ENCODE assay signal across 14 cellular contexts in genomic region chr7:133016629-133017028, GRCh38.
DNase-seq lines count a peak whose midpoint lies in the region; ATAC-seq and TF ChIP-seq lines count a peak whose summit lies in the region.
"Had no signal": no experiment of that assay in that cellular context is flagged by ENCODE, and none has a peak within 500 bp of the region (broad histone marks: within the 10 kb centered on the region; RNA-seq: fewer than 3 reads in every experiment).

No MANE protein-coding gene starts in this region.

- peaks cover 3% of the 10 kb centered on the region; the same call in 1 of the 2 replicates for H3K79me2 ChIP-seq in H9 (ENCODE audit: insufficient read depth, low read length)

- no CpG with 5 or more reads among the region's 4 CpGs for WGBS in H9 (ENCODE audit: extremely low coverage, insufficient read length, low lambda C conversion rate)

- H2BK12ac ChIP-seq in H9 (ENCODE audit: insufficient read length, low read depth, low read length): no peak overlapping the region

- no peak overlapping the region for H3K14ac ChIP-seq in H9 (ENCODE audit: insufficient read depth, low read length)

- H3K79me1 ChIP-seq in H9 (ENCODE audit: insufficient read depth, low read depth, low read length, poor library complexity, severe bottlenecking): peaks cover 3% of the 10 kb centered on the region

- H3K4me1 Mint-ChIP-seq in H9: peaks cover 15 to 22% of the 10 kb centered on the region in 2 experiments
- H3K4me1 Mint-ChIP-seq in osteocyte (ENCODE audit: unreplicated experiment): peaks cover 39% of the 10 kb centered on the region
- peaks cover 4% of the 10 kb centered on the region for H3K4me1 Mint-ChIP-seq in activated T-helper 17 cell treated with anti-CD3 and anti-CD28 coated beads, Interleukin-2, amount 50 U/mL, for 72 hours

- no peak overlapping the region for H2AK5ac ChIP-seq in H9 (ENCODE audit: insufficient read length, low read length)

- H2BK15ac ChIP-seq in H9 (ENCODE audit: low read depth, low read length): no peak overlapping the region; the same call in 1 of the 2 replicates

- H3K9ac ChIP-seq in H9 (ENCODE audit: extremely low read depth, insufficient read length, low read length): no peak overlapping the region

- H2AFZ ChIP-seq in H9 (ENCODE audit: low read length): no peak overlapping the region

- H3K27me3 ChIP-seq in H9 (ENCODE audit: insufficient read depth, low read length): no peaks in the 10 kb centered on the region
- H3K27me3 ChIP-seq: BE2C had no signal

- H3K27ac ChIP-seq in H9 (ENCODE audit: insufficient read length, low read depth, low read length): no peak overlapping the region
- H3K27ac ChIP-seq: C4-2B had no signal

- H3K27me3 Mint-ChIP-seq in H9 (ENCODE audit: low read depth) (no peaks in the 10 kb centered on the region), osteocyte (ENCODE audit: unreplicated experiment) (no peaks in the 10 kb centered on the region)
- H3K27me3 Mint-ChIP-seq in activated T-helper 17 cell treated with anti-CD3 and anti-CD28 coated beads, Interleukin-2, amount 50 U/mL, for 72 hours: no peaks in the 10 kb centered on the region
- H3K27me3 Mint-ChIP-seq: CD4-positive, alpha-beta memory T cell had no signal

- no peak overlapping the region for H3K4ac ChIP-seq in H9 (ENCODE audit: low read depth, low read length)

- H3K4me3 Mint-ChIP-seq in H9 (no peak overlapping the region), osteocyte (ENCODE audit: unreplicated experiment) (no peak overlapping the region)
- H3K4me3 Mint-ChIP-seq in activated T-helper 17 cell treated with anti-CD3 and anti-CD28 coated beads, Interleukin-2, amount 50 U/mL, for 72 hours: no peak overlapping the region
- H3K4me3 Mint-ChIP-seq: CD4-positive, alpha-beta memory T cell had no signal

- peak overlapping the region; percentile 65 for H2BK5ac ChIP-seq in H9 (ENCODE audit: insufficient read length, low read length)

- no peak overlapping the region for H3K23ac ChIP-seq in H9 (ENCODE audit: insufficient read length, low read depth, low read length)

- H3K36me3 Mint-ChIP-seq in H9 (ENCODE audit: insufficient read depth in 1 of 3, low read depth in 3 of 3) (peaks cover 0 to 4% (median 0%) of the 10 kb centered on the region in 3 experiments; a peak in 2 of 7 replicates), osteocyte (ENCODE audit: unreplicated experiment) (peaks cover 3% of the 10 kb centered on the region)
- H3K36me3 Mint-ChIP-seq in activated T-helper 17 cell treated with anti-CD3 and anti-CD28 coated beads, Interleukin-2, amount 50 U/mL, for 72 hours (ENCODE audit: low read depth): peaks cover 21% of the 10 kb centered on the region

- H4K91ac ChIP-seq in H9 (ENCODE audit: insufficient read length, low read depth, low read length): no peak overlapping the region

- H4K5ac ChIP-seq in H9 (ENCODE audit: insufficient read length, low read depth, low read length): no peak overlapping the region

- H3K4me1 ChIP-seq in H9 (ENCODE audit: insufficient read depth, low read length): peaks cover 7% of the 10 kb centered on the region
- H3K4me1 ChIP-seq: BE2C had no signal

- ATAC-seq in activated T-helper 17 cell treated with anti-CD3 and anti-CD28 coated beads, Interleukin-2, amount 50 U/mL, for 72 hours (replicated peaks): no peak
- ATAC-seq in GM18861 (IDR thresholded peaks at IDR 0.05; ENCODE audit: unreplicated experiment): no peak
- ATAC-seq: HCT116 had no signal

- H3K27ac Mint-ChIP-seq in H9 (peak overlapping the region; percentile 30 to 71 (median 34); a peak in 2 of 7 replicates), osteocyte (ENCODE audit: unreplicated experiment) (peak overlapping the region; percentile 2)
- H3K27ac Mint-ChIP-seq in activated T-helper 17 cell treated with anti-CD3 and anti-CD28 coated beads, Interleukin-2, amount 50 U/mL, for 72 hours: no peak overlapping the region
- H3K27ac Mint-ChIP-seq: CD4-positive, alpha-beta memory T cell had no signal

- no peak overlapping the region for H4K8ac ChIP-seq in H9 (replicated peaks; ENCODE audit: insufficient read length, low read depth, low read length)

- H3K4me2 ChIP-seq in H9 (ENCODE audit: insufficient read depth, insufficient read length, low read length): no peak overlapping the region

- no peak overlapping the region for H3T11ph ChIP-seq in H9 (ENCODE audit: low read length)

- H3K56ac ChIP-seq in H9 (ENCODE audit: insufficient read length, low read depth, low read length): no peak overlapping the region

- TF ChIP-seq CTCF in H9 (conservative IDR thresholded peaks at IDR 0.05) (no peak), osteocyte (IDR thresholded peaks at IDR 0.05) (no peak)

- H3K9me3 Mint-ChIP-seq in H9: no peaks in the 10 kb centered on the region
- no peaks in the 10 kb centered on the region for H3K9me3 Mint-ChIP-seq in osteocyte (ENCODE audit: unreplicated experiment)
- no peaks in the 10 kb centered on the region for H3K9me3 Mint-ChIP-seq in activated T-helper 17 cell treated with anti-CD3 and anti-CD28 coated beads, Interleukin-2, amount 50 U/mL, for 72 hours
- H3K9me3 Mint-ChIP-seq: CD4-positive, alpha-beta memory T cell had no signal

- no peak overlapping the region for H2BK120ac ChIP-seq in H9 (ENCODE audit: low read depth, low read length, poor library complexity, severe bottlenecking)

- no peaks in the 10 kb centered on the region for H4K20me1 ChIP-seq in H9 (ENCODE audit: control insufficient read depth, insufficient read depth, insufficient read length)

- H2BK20ac ChIP-seq in H9 (ENCODE audit: low read depth, low read length, poor library complexity, severe bottlenecking): no peak overlapping the region

- DNase-seq in H9 (no peak), RPMI7951 (ENCODE audit: low read depth) (peak; percentile 4), foreskin melanocyte (peak; percentile 31), osteocyte (ENCODE audit: extremely low spot score, unreplicated experiment) (no peak), OCI-M2 (lab: John Stamatoyannopoulos, UW; ENCODE audit: unreplicated experiment) (no peak)
- DNase-seq: BE2C; CD4-positive, alpha-beta memory T cell; DMS79 treated with DMSO at 0.1 percent for 48 hours; GDM1; IMR-90 had no signal

- H3K23me2 ChIP-seq in H9 (ENCODE audit: insufficient read length, low read depth, low read length, poor library complexity, severe bottlenecking): no peaks in the 10 kb centered on the region

- H3K18ac ChIP-seq in H9 (ENCODE audit: insufficient read length, low read depth, low read length): no peak overlapping the region

- H3K9me3 ChIP-seq in H9 (ENCODE audit: control insufficient read depth, low read depth, low read length): no peaks in the 10 kb centered on the region
- H3K9me3 ChIP-seq: BE2C had no signal

Comparison
In these comparisons a context has a peak if more than half of its experiments do, and no peak if none do; other contexts are left out.
1. DNase-seq: peak in RPMI7951 (single experiment) and foreskin melanocyte (single experiment); none in H9 (single experiment), osteocyte (single experiment) and OCI-M2 (single experiment).